ENCODE assay signal across 9 cellular contexts in genomic region chr19:29467824-29468401, GRCh38. TPM values are rescaled to one million over a fixed set of nuclear protein-coding genes. Genes with fewer than 3 reads are reported as not detected.
DNase-seq lines count a peak whose midpoint lies in the region; ATAC-seq and TF ChIP-seq lines count a peak whose summit lies in the region.
"Had no signal": no experiment of that assay in that cellular context is flagged by ENCODE, and none has a peak within 500 bp of the region (broad histone marks: within the 10 kb centered on the region; RNA-seq: fewer than 3 reads in every experiment).

No MANE protein-coding gene starts in this region.

- H3K14ac ChIP-seq in mesenchymal stem cell (ENCODE audit: low read length in 2 of 2): no peak overlapping the region

- no peak overlapping the region for H4K8ac ChIP-seq in mesenchymal stem cell (ENCODE audit: low read length)

- H3K4me1 ChIP-seq in cardiac muscle cell (ENCODE audit: low read depth): no peaks in the 10 kb centered on the region
- H3K4me1 ChIP-seq in mesenchymal stem cell (ENCODE audit: control insufficient read depth, insufficient read depth, low read depth, low read length): no peaks in the 10 kb centered on the region

- TF ChIP-seq CTCF in cardiac muscle cell (IDR thresholded peaks at IDR 0.05; ENCODE audit: low read depth, low read length) (peak; percentile 29), choroid plexus epithelial cell (conservative IDR thresholded peaks at IDR 0.05; ENCODE audit: low read depth, low read length) (no peak)

- H2BK5ac ChIP-seq in mesenchymal stem cell (ENCODE audit: low read depth, low read length, poor library complexity, severe bottlenecking): no peak overlapping the region

- H2BK15ac ChIP-seq in mesenchymal stem cell (ENCODE audit: low read depth, poor library complexity, severe bottlenecking): no peak overlapping the region

- H3K79me1 ChIP-seq in mesenchymal stem cell (replicated peaks; ENCODE audit: low read length, poor library complexity, severe bottlenecking): no peaks in the 10 kb centered on the region

- H3K27ac ChIP-seq in cardiac muscle cell: no peak overlapping the region
- no peak overlapping the region for H3K27ac ChIP-seq in mesenchymal stem cell (ENCODE audit: low read length, poor library complexity, severe bottlenecking)
- H3K27ac ChIP-seq: neutrophil had no signal

- H3K9me3 ChIP-seq in cardiac muscle cell (ENCODE audit: low read depth) (no peaks in the 10 kb centered on the region), mesenchymal stem cell (ENCODE audit: control insufficient read depth, low read length) (peaks cover 4% of the 10 kb centered on the region)
- H3K9me3 ChIP-seq: neutrophil had no signal

- no peak overlapping the region for H3K4me2 ChIP-seq in mesenchymal stem cell (ENCODE audit: low read length, poor library complexity, severe bottlenecking)

- no peak overlapping the region for H3K23ac ChIP-seq in mesenchymal stem cell (ENCODE audit: low read length in 2 of 2)

- H2BK120ac ChIP-seq in mesenchymal stem cell (ENCODE audit: low read depth, low read length): no peak overlapping the region

- no peak overlapping the region for H3K4ac ChIP-seq in mesenchymal stem cell (ENCODE audit: low read depth in 1 of 2, low read length in 2 of 2)

- H3K36me3 ChIP-seq in cardiac muscle cell (no peaks in the 10 kb centered on the region), mesenchymal stem cell (ENCODE audit: control insufficient read depth in 1 of 2, insufficient read depth in 2 of 2, low read depth in 1 of 2, low read length in 2 of 2) (no peaks in the 10 kb centered on the region)
- H3K36me3 ChIP-seq: neutrophil had no signal

- H3K9ac ChIP-seq in mesenchymal stem cell (ENCODE audit: low read length): no peak overlapping the region

- peak; percentile 11 to 31 for DNase-seq in cardiac muscle cell (ENCODE audit: low read depth in 1 of 2, low spot score in 1 of 2)
- no peak for DNase-seq in Right ventricle myocardium superior
- DNase-seq in NCI-H226: peak; percentile 12
- peak; percentile 2 for DNase-seq in choroid plexus epithelial cell (ENCODE audit: low read depth)
- peak; percentile 8 for DNase-seq in stimulated activated CD4-positive, alpha-beta T cell treated with anti-CD3 and anti-CD28 coated beads, Interleukin-1b, Interleukin-23, amount 100 ng/mL, for 48 hours
- DNase-seq in mesenchymal stem cell: no peak
- no peak for DNase-seq in left colon
- no peak for DNase-seq in DMS79 treated with DMSO at 0.1 percent for 48 hours (lab: John Stamatoyannopoulos, UW)

- H3K27me3 ChIP-seq in cardiac muscle cell: peaks cover 11% of the 10 kb centered on the region
- H3K27me3 ChIP-seq in mesenchymal stem cell (ENCODE audit: control insufficient read depth in 1 of 2, insufficient read depth in 1 of 2, low read length in 2 of 2): no peaks in the 10 kb centered on the region
- H3K27me3 ChIP-seq: neutrophil had no signal

- no peak overlapping the region for H2AK5ac ChIP-seq in mesenchymal stem cell (ENCODE audit: low read length, severe bottlenecking)

- H2AFZ ChIP-seq in mesenchymal stem cell (ENCODE audit: low read depth, low read length): no peak overlapping the region

- ATAC-seq in Right ventricle myocardium superior (ENCODE audit: poor library complexity): no peak
- no peak for ATAC-seq in left colon

- no peak overlapping the region for H4K91ac ChIP-seq in mesenchymal stem cell (ENCODE audit: low read length)

- H3K4me3 ChIP-seq in cardiac muscle cell (no peak overlapping the region), choroid plexus epithelial cell (ENCODE audit: low read depth, low read length) (no peak overlapping the region), mesenchymal stem cell (ENCODE audit: insufficient read depth in 1 of 2, low read depth in 1 of 2, low read length in 2 of 2) (no peak overlapping the region)

- H3K18ac ChIP-seq in mesenchymal stem cell (ENCODE audit: low read depth in 1 of 2, low read length in 2 of 2): no peak overlapping the region

- WGBS in mesenchymal stem cell: 53% methylated on average over 4 of the region's 5 CpGs

- H2BK12ac ChIP-seq in mesenchymal stem cell (ENCODE audit: low read length in 2 of 2): no peak overlapping the region

- intact Hi-C loops in Right ventricle myocardium superior (cut with DNase I): no loop called here
- intact Hi-C loops in left colon (cut with DNase I, micrococcal nuclease): no loop called here

RNA-seq across cellular contexts. Expression of gene VSTM2B, which starts 57.9 kb away (rescaled TPM):
- 0.39 TPM in 1 of 2 replicates, not detected in the other for total RNA-seq in cardiac muscle cell
- not detected in 2 replicates for polyA plus RNA-seq in cardiac muscle cell
- not detected for total RNA-seq in Right ventricle myocardium superior
- not detected for polyA plus RNA-seq in mesenchymal stem cell (2013, experiment 1 of 2)
- not detected for polyA plus RNA-seq in mesenchymal stem cell (2013, experiment 2 of 2)
- not detected for total RNA-seq in left colon

Comparison
In these comparisons a context has a peak if more than half of its experiments do, and no peak if none do; other contexts are left out.
1. DNase-seq: peak in cardiac muscle cell (2 of 2), NCI-H226 (single experiment), choroid plexus epithelial cell (single experiment) and stimulated activated CD4-positive, alpha-beta T cell treated with anti-CD3 and anti-CD28 coated beads, Interleukin-1b, Interleukin-23, amount 100 ng/mL, for 48 hours (single experiment); none in Right ventricle myocardium superior (single experiment), mesenchymal stem cell (single experiment), left colon (0 of 2) and DMS79 treated with DMSO at 0.1 percent for 48 hours (single experiment).